1 cellular context compared by ENCODE assay signal in genomic region chr16:4411684-4412083, GRCh38.
TF ChIP-seq lines count a peak whose summit lies in the region.

No MANE protein-coding gene starts in this region.

TF ChIP-seq in SK-N-SH, 30 proteins besides CTCF, POLR2A, EP300 and RAD21 (continued from another document):
- no peak for TF ChIP-seq ZBTB33 (IDR thresholded peaks at IDR 0.05; ENCODE audit: borderline replicate concordance, low read depth)
- no peak for TF ChIP-seq CHD2 (IDR thresholded peaks at IDR 0.05; ENCODE audit: low read length, partially characterized antibody)
- TF ChIP-seq TEAD4 (IDR thresholded peaks at IDR 0.05; ENCODE audit: borderline replicate concordance, insufficient read depth) = no peak
- TF ChIP-seq TAF1 (IDR thresholded peaks at IDR 0.05; ENCODE audit: borderline replicate concordance, low read depth, low read length) = no peak
- no peak for TF ChIP-seq REST (IDR thresholded peaks at IDR 0.05; ENCODE audit: low read depth, low read length)
- no peak for TF ChIP-seq FOXM1 (IDR thresholded peaks at IDR 0.05; ENCODE audit: low read depth)
- TF ChIP-seq SIN3A (IDR thresholded peaks at IDR 0.05; ENCODE audit: borderline replicate concordance, low read depth, low read length) = no peak
- no peak for TF ChIP-seq USF2 (IDR thresholded peaks at IDR 0.05; ENCODE audit: borderline replicate concordance, low read depth, low read length)
- no peak for TF ChIP-seq TCF12 (IDR thresholded peaks at IDR 0.05)
- TF ChIP-seq PBX3 (IDR thresholded peaks at IDR 0.05) = no peak
- TF ChIP-seq MEF2A (IDR thresholded peaks at IDR 0.05; ENCODE audit: borderline replicate concordance, low read depth) = no peak
- no peak for TF ChIP-seq SMC3 (IDR thresholded peaks at IDR 0.05; ENCODE audit: low read depth, low read length)
